8 cellular contexts compared by ENCODE assay signal in genomic region chr11:119121811-119122124, GRCh38.
DNase-seq lines count a peak whose midpoint lies in the region; ATAC-seq and TF ChIP-seq lines count a peak whose summit lies in the region.

No MANE protein-coding gene starts in this region.

- H3K36me3 ChIP-seq in GM06990 (ENCODE audit: control insufficient read depth, insufficient read depth, low read length): peaks cover 7% of the 10 kb centered on the region

- peaks cover 22% of the 10 kb centered on the region for H3K36me3 Mint-ChIP-seq in central memory CD8-positive, alpha-beta T cell (ENCODE audit: insufficient read depth)
- H3K36me3 Mint-ChIP-seq in nephron (ENCODE audit: low read depth): peaks cover 14% of the 10 kb centered on the region

- peak; percentile 8 for ATAC-seq in HG03520 (IDR thresholded peaks at IDR 0.05; ENCODE audit: unreplicated experiment)
- no peak for ATAC-seq in central memory CD8-positive, alpha-beta T cell (replicated peaks; ENCODE audit: extremely low read depth, poor library complexity, severe bottlenecking)
- ATAC-seq in GM21717 (IDR thresholded peaks at IDR 0.05; ENCODE audit: unreplicated experiment): no peak

- peak overlapping the region; percentile 90 for H3K27ac Mint-ChIP-seq in central memory CD8-positive, alpha-beta T cell (ENCODE audit: low read depth)
- H3K27ac Mint-ChIP-seq in nephron: peak overlapping the region; percentile 94 to 98 (median 97)

- peak overlapping the region; percentile 99 for H3K4me3 ChIP-seq in GM06990 (replicated peaks; ENCODE audit: low read depth, low read length)

- no peaks in the 10 kb centered on the region for H3K27me3 Mint-ChIP-seq in central memory CD8-positive, alpha-beta T cell
- no peaks in the 10 kb centered on the region for H3K27me3 Mint-ChIP-seq in nephron (ENCODE audit: low read depth)

- TF ChIP-seq CTCF in GM06990 (IDR thresholded peaks at IDR 0.05; ENCODE audit: insufficient read depth, low read length, poor library complexity, severe bottlenecking) (no peak), nephron (IDR thresholded peaks at IDR 0.05; ENCODE audit: unreplicated experiment in 3 of 3) (no peak)

- no peaks in the 10 kb centered on the region for H3K9me3 Mint-ChIP-seq in central memory CD8-positive, alpha-beta T cell
- no peaks in the 10 kb centered on the region for H3K9me3 Mint-ChIP-seq in nephron

- H3K27me3 ChIP-seq in GM06990 (replicated peaks; ENCODE audit: control insufficient read depth, insufficient read depth, low read length): no peaks in the 10 kb centered on the region

- peak overlapping the region; percentile 88 for H3K4me3 Mint-ChIP-seq in central memory CD8-positive, alpha-beta T cell
- peak overlapping the region; percentile 90 to 96 (median 94) for H3K4me3 Mint-ChIP-seq in nephron

- H3K4me1 Mint-ChIP-seq in central memory CD8-positive, alpha-beta T cell: peaks cover 32% of the 10 kb centered on the region
- H3K4me1 Mint-ChIP-seq in nephron: peaks cover 19% of the 10 kb centered on the region

- no peak for DNase-seq in GM06990 (ENCODE audit: extremely low read depth, insufficient read length)
- DNase-seq in central memory CD8-positive, alpha-beta T cell (ENCODE audit: low spot score in 2 of 2): no peak
- no peak for DNase-seq in stimulated activated CD4-positive, alpha-beta T cell treated with anti-CD3 and anti-CD28 coated beads, Interleukin-12 subunit alpha, Interleukin-12 subunit beta, amount 100 ng/mL, for 4 hours
- DNase-seq in NCI-H510A treated with DMSO at 0.1 percent for 48 hours (lab: John Stamatoyannopoulos, UW): no peak
- no peak for DNase-seq in D341Med (ENCODE audit: low spot score)
